15 cellular contexts compared by ENCODE assay signal in genomic region chr4:6731301-6731641, GRCh38.
"Had no signal": no experiment of that assay in that cellular context is flagged by ENCODE, and none has a peak within 500 bp of the region (broad histone marks: within the 10 kb centered on the region; RNA-seq: fewer than 3 reads in every experiment).

No MANE protein-coding gene starts in this region.

- DNase-seq: activated CD4-positive, alpha-beta T cell treated with anti-CD3 and anti-CD28 coated beads for 4 hours; activated CD8-positive, alpha-beta memory T cell treated with anti-CD3 and anti-CD28 coated beads, Interleukin-2, amount 50 U/mL, for 4 hours; activated naive CD8-positive, alpha-beta T cell treated with anti-CD3 and anti-CD28 coated beads, Interleukin-2, amount 10 ng/mL, durations not matched to agents 7 days and 5 days; mesendoderm; nucleus accumbens; small intestine; stimulated activated naive CD8-positive, alpha-beta T cell treated with anti-CD3 and anti-CD28 coated beads, Interleukin-15, Interleukin-2, amounts not matched to agents 100 U/mL and 50 U/mL, for 24 hours; T-helper 17 cell; uterus had no signal

- H3K27me3 ChIP-seq: esophagus muscularis mucosa, uterus had no signal

- H3K9me3 ChIP-seq: esophagus muscularis mucosa, thoracic aorta, uterus had no signal

- FAIRE-seq: small intestine had no signal

- H3K36me3 Mint-ChIP-seq: activated naive CD8-positive, alpha-beta T cell treated with anti-CD3 and anti-CD28 coated beads, Interleukin-2, amount 10 ng/mL, durations not matched to agents 7 days and 5 days; natural killer cell treated with Interleukin-12 subunit alpha and Interleukin-12 subunit beta and Interleukin-15 and Interleukin-18, amount 100 ng/mL, for 72 hours had no signal

- H3K9me3 Mint-ChIP-seq: activated CD8-positive, alpha-beta T cell treated with anti-CD3 and anti-CD28 coated beads for 36 hours; activated naive CD8-positive, alpha-beta T cell treated with anti-CD3 and anti-CD28 coated beads, Interleukin-2, amount 10 ng/mL, durations not matched to agents 7 days and 5 days; activated T-helper 1 cell treated with anti-CD3 and anti-CD28 coated beads, Interleukin-12 subunit alpha, Interleukin-12 subunit beta, Interleukin-2, Interleukin-4 antibody, amounts not matched to agents 30 ng/mL and 10 ng/mL and 1 ng/mL, durations not matched to agents 14 hours and 24 hours and 36 hours; natural killer cell treated with Interleukin-12 subunit alpha and Interleukin-12 subunit beta and Interleukin-15 and Interleukin-18, amount 100 ng/mL, for 72 hours had no signal

- H3K36me3 ChIP-seq: esophagus muscularis mucosa, thoracic aorta, uterus had no signal

- ATAC-seq: activated CD8-positive, alpha-beta T cell treated with anti-CD3 and anti-CD28 coated beads for 36 hours; right cardiac atrium; T-helper 17 cell had no signal

- H3K4me3 Mint-ChIP-seq: activated CD8-positive, alpha-beta T cell treated with anti-CD3 and anti-CD28 coated beads for 36 hours; activated naive CD8-positive, alpha-beta T cell treated with anti-CD3 and anti-CD28 coated beads, Interleukin-2, amount 10 ng/mL, durations not matched to agents 7 days and 5 days; activated T-helper 1 cell treated with anti-CD3 and anti-CD28 coated beads, Interleukin-12 subunit alpha, Interleukin-12 subunit beta, Interleukin-2, Interleukin-4 antibody, amounts not matched to agents 30 ng/mL and 10 ng/mL and 1 ng/mL, durations not matched to agents 14 hours and 24 hours and 36 hours; natural killer cell treated with Interleukin-12 subunit alpha and Interleukin-12 subunit beta and Interleukin-15 and Interleukin-18, amount 100 ng/mL, for 72 hours; T-helper 17 cell had no signal

- H3K27ac Mint-ChIP-seq: activated CD8-positive, alpha-beta T cell treated with anti-CD3 and anti-CD28 coated beads for 36 hours; activated naive CD8-positive, alpha-beta T cell treated with anti-CD3 and anti-CD28 coated beads, Interleukin-2, amount 10 ng/mL, durations not matched to agents 7 days and 5 days; activated T-helper 1 cell treated with anti-CD3 and anti-CD28 coated beads, Interleukin-12 subunit alpha, Interleukin-12 subunit beta, Interleukin-2, Interleukin-4 antibody, amounts not matched to agents 30 ng/mL and 10 ng/mL and 1 ng/mL, durations not matched to agents 14 hours and 24 hours and 36 hours; natural killer cell treated with Interleukin-12 subunit alpha and Interleukin-12 subunit beta and Interleukin-15 and Interleukin-18, amount 100 ng/mL, for 72 hours; T-helper 17 cell had no signal

- H3K4me3 ChIP-seq: esophagus muscularis mucosa, thoracic aorta, uterus had no signal

- H3K27me3 Mint-ChIP-seq: activated CD8-positive, alpha-beta T cell treated with anti-CD3 and anti-CD28 coated beads for 36 hours; activated naive CD8-positive, alpha-beta T cell treated with anti-CD3 and anti-CD28 coated beads, Interleukin-2, amount 10 ng/mL, durations not matched to agents 7 days and 5 days had no signal

- H3K27ac ChIP-seq: thoracic aorta, uterus had no signal
